ENCODE assay signal across 13 cellular contexts in the genomic region with DNA sequence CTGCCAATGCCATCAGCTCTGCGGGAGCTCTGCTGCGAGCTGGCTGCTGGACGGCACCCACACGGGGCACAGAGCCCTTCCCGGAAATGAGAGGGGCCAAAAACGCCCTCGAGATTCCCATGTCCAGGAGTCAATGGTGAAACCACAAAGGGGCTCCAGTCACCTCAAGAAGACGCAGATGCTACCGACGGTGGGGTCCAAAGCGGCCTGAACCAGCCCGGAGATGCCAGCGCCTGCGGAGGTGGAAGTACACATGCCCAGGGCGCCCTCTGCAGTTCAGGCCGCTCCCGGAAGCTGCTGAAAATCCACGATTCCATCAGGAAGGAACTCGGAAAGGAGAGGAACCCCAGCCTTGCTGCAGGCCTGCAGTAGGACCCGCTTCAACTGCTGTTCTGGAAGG.
DNase-seq lines count a peak whose midpoint lies in the region; ATAC-seq and TF ChIP-seq lines count a peak whose summit lies in the region.
"Had no signal": no experiment of that assay in that cellular context is flagged by ENCODE, and none has a peak within 500 bp of the region (broad histone marks: within the 10 kb centered on the region; RNA-seq: fewer than 3 reads in every experiment).

No MANE protein-coding gene starts in this region.

- no peaks in the 10 kb centered on the region for H3K4me1 ChIP-seq in OCI-LY1 (ENCODE audit: insufficient read depth, low read length, severe bottlenecking)
- no peaks in the 10 kb centered on the region for H3K4me1 ChIP-seq in foreskin keratinocyte
- H3K4me1 ChIP-seq: vagina had no signal

- H3K27me3 ChIP-seq in H7 (ENCODE audit: control insufficient read depth, insufficient read depth, low read length) (no peaks in the 10 kb centered on the region), OCI-LY1 (ENCODE audit: insufficient read depth, low read length) (no peaks in the 10 kb centered on the region), foreskin keratinocyte (peaks cover 3% of the 10 kb centered on the region)
- H3K27me3 ChIP-seq: SJCRH30, vagina had no signal

- no peaks in the 10 kb centered on the region for H3K9me3 ChIP-seq in OCI-LY1 (ENCODE audit: low read length)
- H3K9me3 ChIP-seq: SJCRH30, vagina had no signal

- no peak for ATAC-seq in foreskin keratinocyte
- ATAC-seq in left colon = no peak
- ATAC-seq in GM18870 (IDR thresholded peaks at IDR 0.05; ENCODE audit: unreplicated experiment) = no peak

- intact Hi-C loops in posterior vena cava (cut with DNase I) (no loop called here), left colon (cut with DNase I, micrococcal nuclease) (no loop called here)

- H3K4me2 ChIP-seq in OCI-LY1 (ENCODE audit: low read length) = no peak overlapping the region

- H3K79me2 ChIP-seq in OCI-LY1 (ENCODE audit: insufficient read depth, low read length) = no peaks in the 10 kb centered on the region

- DNase-seq in H7 (peak; percentile 77), foreskin keratinocyte (no peak), posterior vena cava (ENCODE audit: low spot score) (peak; percentile 79), left colon (no peak)
- DNase-seq in activated effector memory CD4-positive, alpha-beta T cell treated with Interleukin-2 at 50 U/mL for 16 hours = no peak
- DNase-seq: activated CD4-positive, alpha-beta T cell treated with anti-CD3 and anti-CD28 coated beads for 48 hours; activated naive CD8-positive, alpha-beta T cell treated with anti-CD3 and anti-CD28 coated beads for 36 hours; NCI-H2029 had no signal

- H3K9me2 ChIP-seq in OCI-LY1 (ENCODE audit: low read depth, low read length) = no peaks in the 10 kb centered on the region

- no peak overlapping the region for H3K9ac ChIP-seq in OCI-LY1 (ENCODE audit: low read length)

- no peak overlapping the region for H3K27ac ChIP-seq in OCI-LY1 (ENCODE audit: low read depth, low read length, poor library complexity, severe bottlenecking)
- H3K27ac ChIP-seq in foreskin keratinocyte = no peak overlapping the region
- H3K27ac ChIP-seq: SJCRH30, vagina had no signal

- TF ChIP-seq CTCF in OCI-LY1 (IDR thresholded peaks at IDR 0.05; ENCODE audit: low read length) (peak; percentile 19), foreskin keratinocyte (conservative IDR thresholded peaks at IDR 0.05) (peak; percentile 43)

- H3K36me3 ChIP-seq in H7 (replicated peaks; ENCODE audit: control insufficient read depth, insufficient read depth, low read length) = no peaks in the 10 kb centered on the region
- no peaks in the 10 kb centered on the region for H3K36me3 ChIP-seq in OCI-LY1 (ENCODE audit: insufficient read depth, low read length)
- H3K36me3 ChIP-seq: SJCRH30, vagina had no signal

- no peaks in the 10 kb centered on the region for H4K20me1 ChIP-seq in OCI-LY1 (ENCODE audit: insufficient read depth, low read length)

- H2AFZ ChIP-seq in OCI-LY1 (ENCODE audit: low read length) = no peak overlapping the region

- no peaks in the 10 kb centered on the region for H3F3A ChIP-seq in OCI-LY1 (ENCODE audit: insufficient read depth, low read length)

- H3K4me3 ChIP-seq in H7 (ENCODE audit: insufficient read depth, low read depth, low read length) = no peak overlapping the region
- no peak overlapping the region for H3K4me3 ChIP-seq in OCI-LY1 (ENCODE audit: low read depth, low read length, poor library complexity, severe bottlenecking)
- H3K4me3 ChIP-seq: lung, SJCRH30, vagina had no signal

Comparison
In these comparisons a context has a peak if more than half of its experiments do, and no peak if none do; other contexts are left out.
1. DNase-seq: peak in H7 (single experiment) and posterior vena cava (single experiment); none in foreskin keratinocyte (0 of 2), left colon (0 of 2) and activated effector memory CD4-positive, alpha-beta T cell treated with Interleukin-2 at 50 U/mL for 16 hours (single experiment).